1 cellular context compared by ENCODE assay signal in genomic region chr9:76616780-76617179, GRCh38.
TF ChIP-seq lines count a peak whose summit lies in the region.

No MANE protein-coding gene starts in this region.

TF ChIP-seq in HEK293, 187 proteins besides CTCF, POLR2A, EP300 and RAD21 (continued from another document):
- TF ChIP-seq ZNF518A (tag by site-specific recombination; conservative IDR thresholded peaks at IDR 0.05; ENCODE audit: low read depth) = peak; percentile 52; the same call in 1 of the 2 replicates
